15 cellular contexts compared by ENCODE assay signal in genomic region chr10:78579586-78579985, GRCh38.
DNase-seq lines count a peak whose midpoint lies in the region; ATAC-seq, FAIRE-seq and TF ChIP-seq lines count a peak whose summit lies in the region.
"Had no signal": no experiment of that assay in that cellular context is flagged by ENCODE, and none has a peak within 500 bp of the region (broad histone marks: within the 10 kb centered on the region; RNA-seq: fewer than 3 reads in every experiment).

No MANE protein-coding gene starts in this region.

- WGBS in suprapubic skin: 94% methylated on average over 3 of the region's 5 CpGs

- no peak for TF ChIP-seq CTCF in suprapubic skin (IDR thresholded peaks at IDR 0.05)

- TF ChIP-seq EP300 in suprapubic skin (IDR thresholded peaks at IDR 0.05): no peak

- no peak for DNase-seq in stimulated activated naive CD8-positive, alpha-beta T cell treated with anti-CD3 and anti-CD28 coated beads, Interleukin-15, Interleukin-2, amounts not matched to agents 100 U/mL and 50 U/mL, for 24 hours
- DNase-seq in midbrain (lab: John Stamatoyannopoulos, UW) (peak; percentile 57), NCI-H128 (lab: John Stamatoyannopoulos, UW; ENCODE audit: unreplicated experiment) (no peak), GM19239 (ENCODE audit: insufficient read length, low spot score) (no peak), suprapubic skin (ENCODE audit: low spot score in 2 of 2) (no peak)
- DNase-seq: activated CD4-positive, alpha-beta T cell treated with anti-CD3 and anti-CD28 coated beads for 1 hour; CD4-positive, alpha-beta T cell; GF-D8; SHP77 treated with DMSO at 0.1 percent for 48 hours had no signal

- H3K27ac Mint-ChIP-seq in stimulated activated naive CD8-positive, alpha-beta T cell treated with anti-CD3 and anti-CD28 coated beads, Interleukin-15, Interleukin-2, amounts not matched to agents 100 ng/mL and 50 ng/mL, for 24 hours: peak overlapping the region; percentile 89
- H3K27ac Mint-ChIP-seq in activated naive CD8-positive, alpha-beta T cell: peak overlapping the region; percentile 88
- H3K27ac Mint-ChIP-seq: CD4-positive, alpha-beta T cell; IgD-negative memory B cell had no signal

- H3K27ac ChIP-seq in suprapubic skin: no peak overlapping the region
- H3K27ac ChIP-seq: vagina had no signal

- H3K9me3 ChIP-seq in suprapubic skin: no peaks in the 10 kb centered on the region
- H3K9me3 ChIP-seq: heart right ventricle, vagina had no signal

- H3K36me3 ChIP-seq in suprapubic skin: no peaks in the 10 kb centered on the region
- H3K36me3 ChIP-seq: heart right ventricle, vagina had no signal

- no peaks in the 10 kb centered on the region for H3K9me3 Mint-ChIP-seq in stimulated activated naive CD8-positive, alpha-beta T cell treated with anti-CD3 and anti-CD28 coated beads, Interleukin-15, Interleukin-2, amounts not matched to agents 100 ng/mL and 50 ng/mL, for 24 hours
- no peaks in the 10 kb centered on the region for H3K9me3 Mint-ChIP-seq in activated naive CD8-positive, alpha-beta T cell (ENCODE audit: low read depth)
- H3K9me3 Mint-ChIP-seq: CD4-positive, alpha-beta T cell; IgD-negative memory B cell had no signal

- H3K36me3 Mint-ChIP-seq in stimulated activated naive CD8-positive, alpha-beta T cell treated with anti-CD3 and anti-CD28 coated beads, Interleukin-15, Interleukin-2, amounts not matched to agents 100 ng/mL and 50 ng/mL, for 24 hours (ENCODE audit: low read depth): no peaks in the 10 kb centered on the region
- H3K36me3 Mint-ChIP-seq in activated naive CD8-positive, alpha-beta T cell: no peaks in the 10 kb centered on the region
- H3K36me3 Mint-ChIP-seq: IgD-negative memory B cell had no signal

- TF ChIP-seq POLR2A in suprapubic skin (IDR thresholded peaks at IDR 0.05): no peak

- ATAC-seq in stimulated activated naive CD8-positive, alpha-beta T cell treated with anti-CD3 and anti-CD28 coated beads, Interleukin-15, Interleukin-2, amounts not matched to agents 100 U/mL and 50 U/mL, for 24 hours: no peak

- peaks cover 7% of the 10 kb centered on the region for H3K27me3 Mint-ChIP-seq in stimulated activated naive CD8-positive, alpha-beta T cell treated with anti-CD3 and anti-CD28 coated beads, Interleukin-15, Interleukin-2, amounts not matched to agents 100 ng/mL and 50 ng/mL, for 24 hours
- H3K27me3 Mint-ChIP-seq in activated naive CD8-positive, alpha-beta T cell: no peaks in the 10 kb centered on the region
- H3K27me3 Mint-ChIP-seq: CD4-positive, alpha-beta T cell had no signal

- peaks cover 19% of the 10 kb centered on the region for H3K4me1 Mint-ChIP-seq in stimulated activated naive CD8-positive, alpha-beta T cell treated with anti-CD3 and anti-CD28 coated beads, Interleukin-15, Interleukin-2, amounts not matched to agents 100 ng/mL and 50 ng/mL, for 24 hours (ENCODE audit: low read depth)
- peaks cover 15% of the 10 kb centered on the region for H3K4me1 Mint-ChIP-seq in activated naive CD8-positive, alpha-beta T cell (ENCODE audit: low read depth)

- no peak overlapping the region for H3K4me3 ChIP-seq in suprapubic skin
- H3K4me3 ChIP-seq: heart right ventricle, vagina had no signal

- no peak overlapping the region for H3K4me3 Mint-ChIP-seq in stimulated activated naive CD8-positive, alpha-beta T cell treated with anti-CD3 and anti-CD28 coated beads, Interleukin-15, Interleukin-2, amounts not matched to agents 100 ng/mL and 50 ng/mL, for 24 hours
- no peak overlapping the region for H3K4me3 Mint-ChIP-seq in activated naive CD8-positive, alpha-beta T cell
- H3K4me3 Mint-ChIP-seq: CD4-positive, alpha-beta T cell; IgD-negative memory B cell had no signal

- FAIRE-seq in GM19239 (lab: Jason Lieb, UNC): no peak
- FAIRE-seq: H54 had no signal

- H3K4me1 ChIP-seq in suprapubic skin: peaks cover 3% of the 10 kb centered on the region

- H3K27me3 ChIP-seq in suprapubic skin: no peaks in the 10 kb centered on the region
- H3K27me3 ChIP-seq: heart right ventricle, vagina had no signal
